Comparison of ENCODE assay signal across 11 cellular contexts in genomic region chr11:44680982-44681597, GRCh38. TPM values are rescaled to one million over a fixed set of nuclear protein-coding genes. Genes with fewer than 3 reads are reported as not detected.
DNase-seq lines count a peak whose midpoint lies in the region; ATAC-seq and TF ChIP-seq lines count a peak whose summit lies in the region.
"Had no signal": no experiment of that assay in that cellular context is flagged by ENCODE, and none has a peak within 500 bp of the region (broad histone marks: within the 10 kb centered on the region; RNA-seq: fewer than 3 reads in every experiment).

No MANE protein-coding gene starts in this region.

- H3K27me3 ChIP-seq in GM23338 (ENCODE audit: insufficient read depth), result no peaks in the 10 kb centered on the region

- H3K4me3 Mint-ChIP-seq in GM23338 (no peak overlapping the region), CD14-positive monocyte (peak overlapping the region in 1 of 2 donors; percentile 1), endothelial cell (ENCODE audit: unreplicated experiment) (no peak overlapping the region)
- H3K4me3 Mint-ChIP-seq in activated naive CD8-positive, alpha-beta T cell treated with anti-CD3 and anti-CD28 coated beads, Interleukin-2, amount 50 U/mL, for 24 hours, result no peak overlapping the region

- H3K27me3 Mint-ChIP-seq in GM23338 (ENCODE audit: insufficient read depth, low read depth, poor library complexity) (no peaks in the 10 kb centered on the region), CD14-positive monocyte (ENCODE audit: low read depth in 3 of 3) (peaks cover 2 to 8% (median 4%) of the 10 kb centered on the region in 3 donors), endothelial cell (ENCODE audit: unreplicated experiment) (no peaks in the 10 kb centered on the region)
- no peaks in the 10 kb centered on the region for H3K27me3 Mint-ChIP-seq in activated naive CD8-positive, alpha-beta T cell treated with anti-CD3 and anti-CD28 coated beads, Interleukin-2, amount 50 U/mL, for 24 hours

- 0 out of 2 replicates have a peak, but pooled peaks cover 3% of the 10 kb centered on the region for H3K36me3 ChIP-seq in GM23338 (ENCODE audit: insufficient read depth)

- no peak overlapping the region for H3K4me3 ChIP-seq in GM23338

- peaks cover 10% of the 10 kb centered on the region for H3K4me1 ChIP-seq in GM23338 (ENCODE audit: insufficient read depth)

- peaks cover 11% of the 10 kb centered on the region for H3K4me1 Mint-ChIP-seq in GM23338
- H3K4me1 Mint-ChIP-seq in activated naive CD8-positive, alpha-beta T cell treated with anti-CD3 and anti-CD28 coated beads, Interleukin-2, amount 50 U/mL, for 24 hours, result peaks cover 27% of the 10 kb centered on the region
- H3K4me1 Mint-ChIP-seq in CD14-positive monocyte, result peaks cover 21% of the 10 kb centered on the region
- peaks cover 11% of the 10 kb centered on the region for H3K4me1 Mint-ChIP-seq in endothelial cell (ENCODE audit: unreplicated experiment)

- no peaks in the 10 kb centered on the region for H3F3A ChIP-seq in GM23338 (replicated peaks; ENCODE audit: low read depth)

- no peak overlapping the region for H3K27ac ChIP-seq in GM23338 (ENCODE audit: low read depth)

- no peaks in the 10 kb centered on the region for H4K20me1 ChIP-seq in GM23338 (replicated peaks; ENCODE audit: insufficient read depth)

- TF ChIP-seq CTCF in GM23338 (conservative IDR thresholded peaks at IDR 0.05; ENCODE audit: low read depth in 2 of 2) (no peak), CD14-positive monocyte (IDR thresholded peaks at IDR 0.05) (no peak), endothelial cell (IDR thresholded peaks at IDR 0.05; ENCODE audit: unreplicated experiment) (no peak)

- peak overlapping the region; percentile 73; the same call in 1 of the 2 replicates for H2AFZ ChIP-seq in GM23338

- DNase-seq in GM23338 (ENCODE audit: low spot score) (peak; percentile 33), medulla oblongata (ENCODE audit: extremely low spot score) (no peak), CD14-positive monocyte (ENCODE audit: low spot score) (no peak), endothelial cell (ENCODE audit: low spot score) (no peak)
- peak; percentile 44 for DNase-seq in activated CD4-positive, CD25-positive, alpha-beta regulatory T cell treated with anti-CD3 and anti-CD28 coated beads, Interleukin-2, amount 50 U/mL, for 72 hours
- DNase-seq in activated naive CD8-positive, alpha-beta T cell treated with anti-CD3 and anti-CD28 coated beads, Interleukin-2, amount 50 U/mL, for 24 hours, result peak; percentile 32
- DNase-seq in stimulated activated CD4-positive, alpha-beta T cell treated with anti-CD3 and anti-CD28 coated beads, Interleukin-1b, Interleukin-23, amount 100 ng/mL, for 48 hours, result peak; percentile 38
- no peak for DNase-seq in effector CD8-positive, alpha-beta T cell (lab: John Stamatoyannopoulos, UW)
- DNase-seq: glutamatergic neuron, NCI-H1092 treated with DMSO at 0.1 percent for 48 hours, Right ventricle myocardium superior had no signal

- H3K79me2 ChIP-seq in GM23338 (replicated peaks; ENCODE audit: insufficient read depth), result no peaks in the 10 kb centered on the region

- H3K9me3 Mint-ChIP-seq in GM23338, result peaks cover 2% of the 10 kb centered on the region; the same call in 1 of the 3 replicates
- no peaks in the 10 kb centered on the region for H3K9me3 Mint-ChIP-seq in activated naive CD8-positive, alpha-beta T cell treated with anti-CD3 and anti-CD28 coated beads, Interleukin-2, amount 50 U/mL, for 24 hours
- peaks cover 0 to 3% (median 0%) of the 10 kb centered on the region in 7 donors for H3K9me3 Mint-ChIP-seq in CD14-positive monocyte
- no peaks in the 10 kb centered on the region for H3K9me3 Mint-ChIP-seq in endothelial cell (ENCODE audit: unreplicated experiment)

- H3K36me3 Mint-ChIP-seq in GM23338 (ENCODE audit: low read depth) (no peaks in the 10 kb centered on the region), CD14-positive monocyte (no peaks in the 10 kb centered on the region), endothelial cell (ENCODE audit: low read depth, unreplicated experiment) (no peaks in the 10 kb centered on the region)
- no peaks in the 10 kb centered on the region for H3K36me3 Mint-ChIP-seq in activated naive CD8-positive, alpha-beta T cell treated with anti-CD3 and anti-CD28 coated beads, Interleukin-2, amount 50 U/mL, for 24 hours (ENCODE audit: low read depth)

- intact Hi-C loops in CD14-positive monocyte (cut with micrococcal nuclease), result no loop called here

- H3K27ac Mint-ChIP-seq in GM23338 (no peak overlapping the region), CD14-positive monocyte (peak overlapping the region in 3 of 7 donors; percentile 28 to 74 (median 48)), endothelial cell (ENCODE audit: unreplicated experiment) (no peak overlapping the region)
- no peak overlapping the region for H3K27ac Mint-ChIP-seq in activated naive CD8-positive, alpha-beta T cell treated with anti-CD3 and anti-CD28 coated beads, Interleukin-2, amount 50 U/mL, for 24 hours

- H3K4me2 ChIP-seq in GM23338, result no peak overlapping the region

- ATAC-seq in GM23338, result peak; percentile 80
- peak; percentile 85 for ATAC-seq in activated naive CD8-positive, alpha-beta T cell treated with anti-CD3 and anti-CD28 coated beads, Interleukin-2, amount 50 U/mL, for 24 hours

- H3K9me2 ChIP-seq in GM23338 (ENCODE audit: insufficient read depth), result peaks cover 13% of the 10 kb centered on the region; the same call in 1 of the 2 replicates

TF ChIP-seq in GM23338, 12 proteins besides CTCF, POLR2A, EP300 and RAD21:
- no peak for TF ChIP-seq ETS1 (IDR thresholded peaks at IDR 0.05)
- no peak for TF ChIP-seq NANOG (IDR thresholded peaks at IDR 0.05; ENCODE audit: borderline replicate concordance)
- TF ChIP-seq ZNF114 (CRISPR knock-in tag; IDR thresholded peaks at IDR 0.05), result no peak
- no peak for TF ChIP-seq JUNB (IDR thresholded peaks at IDR 0.05; ENCODE audit: unreplicated experiment)

RNA-seq across cellular contexts. Expression of gene TSPAN18, which starts 45.7 kb away (rescaled TPM):
- total RNA-seq in GM23338 (2014; rRNA removed; shearing (Covaris generic)), result 10.6 and 12.0 TPM in 2 replicates
- 5.8 and 6.0 TPM in 2 replicates for polyA plus RNA-seq in GM23338 (2016; fragmentation: Nextera tagmentation; extraction: Ambion mirVana)
- not detected for polyA plus RNA-seq in CD14-positive monocyte
- 717 TPM for total RNA-seq in endothelial cell (ENCODE audit: unreplicated experiment)

Comparison
In these comparisons a context has a peak if more than half of its experiments do, and no peak if none do; other contexts are left out.
1. DNase-seq: peak in GM23338 (single experiment), activated CD4-positive, CD25-positive, alpha-beta regulatory T cell treated with anti-CD3 and anti-CD28 coated beads, Interleukin-2, amount 50 U/mL, for 72 hours (single experiment), activated naive CD8-positive, alpha-beta T cell treated with anti-CD3 and anti-CD28 coated beads, Interleukin-2, amount 50 U/mL, for 24 hours (single experiment) and stimulated activated CD4-positive, alpha-beta T cell treated with anti-CD3 and anti-CD28 coated beads, Interleukin-1b, Interleukin-23, amount 100 ng/mL, for 48 hours (single experiment); none in effector CD8-positive, alpha-beta T cell (single experiment), medulla oblongata (single experiment), CD14-positive monocyte (single experiment) and endothelial cell (single experiment).
2. RNA of gene TSPAN18, which starts 45.7 kb away (total RNA-seq): 717 TPM in endothelial cell (single experiment); 10.6 to 12.0 TPM in GM23338; every median in the first group is over 10 times any median in the second.